ENCODE assay signal across 8 cellular contexts in genomic region chr5:172450861-172451695, GRCh38. TPM values are rescaled to one million over a fixed set of nuclear protein-coding genes. Genes with fewer than 3 reads are reported as not detected.
DNase-seq lines count a peak whose midpoint lies in the region; ATAC-seq and TF ChIP-seq lines count a peak whose summit lies in the region.

No MANE protein-coding gene starts in this region.

- intact Hi-C loops in sigmoid colon (cut with DNase I), result loop anchor here (5.0 to 10.0 kb wide), 4 partner anchors 169 to 604 kb away; partner anchors contain the start of genes CREBRF, STK10 and UBTD2

- peaks cover 0 to 79% (median 66%) of the 10 kb centered on the region in 4 donors for H3K4me1 ChIP-seq in sigmoid colon

- H3K9me3 ChIP-seq in sigmoid colon, result no peaks in the 10 kb centered on the region

- H3K36me3 ChIP-seq in sigmoid colon, result no peaks in the 10 kb centered on the region

- no peak for TF ChIP-seq EP300 in sigmoid colon (IDR thresholded peaks at IDR 0.05)

- no peaks in the 10 kb centered on the region for H3K27me3 ChIP-seq in sigmoid colon

- ATAC-seq in HG03196 (IDR thresholded peaks at IDR 0.05; ENCODE audit: unreplicated experiment) (no peak), GM21423 (IDR thresholded peaks at IDR 0.05; ENCODE audit: unreplicated experiment) (no peak), HG02678 (IDR thresholded peaks at IDR 0.05; ENCODE audit: unreplicated experiment) (no peak)

- TF ChIP-seq CTCF in GM10266 (IDR thresholded peaks at IDR 0.05; ENCODE audit: control insufficient read depth, insufficient read depth, low read depth, missing control alignments), result peak; percentile 63
- peak; percentile 53 to 73 (median 64) for TF ChIP-seq CTCF in sigmoid colon (IDR thresholded peaks at IDR 0.05)

- peak overlapping the region; percentile 85 to 97 (median 95) for H3K27ac ChIP-seq in sigmoid colon

- DNase-seq in GM10266 (ENCODE audit: extremely low spot score), result peak; percentile 49
- peak; percentile 38 for DNase-seq in NCI-H2196 (lab: John Stamatoyannopoulos, UW; ENCODE audit: unreplicated experiment)
- peak; percentile 13 for DNase-seq in activated effector memory CD4-positive, alpha-beta T cell treated with Interleukin-2 at 50 U/mL for 16 hours
- peak; percentile 33 for DNase-seq in germinal center (ENCODE audit: low spot score)
- peak; percentile 81 for DNase-seq in sigmoid colon

- 81 to 87% methylated on average over 7 of the region's 7 CpGs for WGBS in sigmoid colon, 2 donors

- peak overlapping the region in 2 of 4 donors; percentile 10 to 86 for H3K4me3 ChIP-seq in sigmoid colon

- TF ChIP-seq POLR2A in sigmoid colon (IDR thresholded peaks at IDR 0.05), result no peak

RNA-seq across cellular contexts. Expression of gene SH3PXD2B, which starts 3.2 kb away (rescaled TPM):
- total RNA-seq in sigmoid colon, result 10 to 100 TPM; 19.3 to 45.7 (median 20.9) TPM
- 1 to 10 TPM; 3.6 to 9.2 (median 3.9) TPM for polyA plus RNA-seq in sigmoid colon

Comparison
In these comparisons a context has a peak if more than half of its experiments do, and no peak if none do; other contexts are left out.
1. DNase-seq: peak in every context shown above with its lines; median percentile 81 in sigmoid colon; 49 in GM10266; 38 in NCI-H2196; 33 in germinal center; 13 in activated effector memory CD4-positive, alpha-beta T cell treated with Interleukin-2 at 50 U/mL for 16 hours.